In genomic region chr14:93538411-93538810, GRCh38 we compare ENCODE assay signal across 15 cellular contexts.
DNase-seq lines count a peak whose midpoint lies in the region; ATAC-seq and TF ChIP-seq lines count a peak whose summit lies in the region.
"Had no signal": no experiment of that assay in that cellular context is flagged by ENCODE, and none has a peak within 500 bp of the region (broad histone marks: within the 10 kb centered on the region; RNA-seq: fewer than 3 reads in every experiment).

No MANE protein-coding gene starts in this region.

- BruUV-seq in HCT116 (replicated peaks; lab: Mats Ljungman, UMichigan): no TSS peak

- H3K27me3 ChIP-seq in HCT116 (ENCODE audit: insufficient read depth, low read length) (peaks cover 6% of the 10 kb centered on the region), lower lobe of right lung (ENCODE audit: low read depth) (no peaks in the 10 kb centered on the region)
- H3K27me3 ChIP-seq: esophagus muscularis mucosa, spleen had no signal

- CTCF ChIA-PET in HCT116 (lab: Charles Lee): no interaction called here

- H3K4me3 ChIP-seq in HCT116 (replicated peaks in 1 of 2; ENCODE audit: low read depth in 1 of 2, low read length in 2 of 2) (no peak overlapping the region), lower lobe of right lung (no peak overlapping the region)
- H3K4me3 ChIP-seq: esophagus muscularis mucosa, HAP-1, spleen had no signal

- intact Hi-C loops in HCT116 (cut with micrococcal nuclease): no loop called here
- intact Hi-C loops in lower lobe of right lung (cut with DNase I): no loop called here
- intact Hi-C loops in posterior vena cava (cut with DNase I): no loop called here

- no peak for TF ChIP-seq POLR2A in HCT116 (IDR thresholded peaks at IDR 0.05; ENCODE audit: borderline replicate concordance, extremely low read depth, insufficient read depth, insufficient read length)

- RAD21 ChIA-PET in HCT116 (lab: Charles Lee; ENCODE audit: low non-redundant PET in 1 of 2, low total read pairs in 2 of 2, uncharacterized antibody in 2 of 2, unreplicated experiment in 2 of 2): interaction anchor here in 1 of 2 experiments (0.7 kb wide), 1 partner anchor 165 kb away, joined by 5 read pairs; no protein-coding TSS in a partner anchor

- no peaks in the 10 kb centered on the region for H3K9me2 ChIP-seq in HCT116 (ENCODE audit: insufficient read depth)

- no peak overlapping the region for H2AFZ ChIP-seq in HCT116 (ENCODE audit: low read depth, low read length, poor library complexity, severe bottlenecking)

- no peak overlapping the region for H3K4me2 ChIP-seq in HCT116 (ENCODE audit: low read length)

- no peak overlapping the region for H3K27ac ChIP-seq in HCT116 (ENCODE audit: low read depth, low read length)
- H3K27ac ChIP-seq in lower lobe of right lung: no peak overlapping the region
- H3K27ac ChIP-seq: esophagus muscularis mucosa, spleen had no signal

- H3K4me3 Mint-ChIP-seq in glutamatergic neuron (ENCODE audit: unreplicated experiment): no peak overlapping the region
- H3K4me3 Mint-ChIP-seq: activated CD4-positive, alpha-beta T cell treated with anti-CD3 and anti-CD28 coated beads, Interleukin-2, amount 10 ng/mL, durations not matched to agents 7 days and 5 days; activated T-helper 1 cell treated with anti-CD3 and anti-CD28 coated beads, Interleukin-12 subunit alpha, Interleukin-12 subunit beta, Interleukin-2, Interleukin-4 antibody, amounts not matched to agents 30 ng/mL and 10 ng/mL and 1 ng/mL, durations not matched to agents 14 hours and 24 hours and 36 hours; memory B cell had no signal

- no peak for TF ChIP-seq RAD21 in HCT116 (IDR thresholded peaks at IDR 0.05; ENCODE audit: low read depth)

- no peak for ATAC-seq in HCT116
- no peak for ATAC-seq in lower lobe of right lung
- no peak for ATAC-seq in HG03520 (IDR thresholded peaks at IDR 0.05; ENCODE audit: unreplicated experiment)

- H3K9me3 Mint-ChIP-seq in glutamatergic neuron (ENCODE audit: unreplicated experiment): no peaks in the 10 kb centered on the region
- H3K9me3 Mint-ChIP-seq: activated CD4-positive, alpha-beta T cell treated with anti-CD3 and anti-CD28 coated beads, Interleukin-2, amount 10 ng/mL, durations not matched to agents 7 days and 5 days; activated T-helper 1 cell treated with anti-CD3 and anti-CD28 coated beads, Interleukin-12 subunit alpha, Interleukin-12 subunit beta, Interleukin-2, Interleukin-4 antibody, amounts not matched to agents 30 ng/mL and 10 ng/mL and 1 ng/mL, durations not matched to agents 14 hours and 24 hours and 36 hours; memory B cell had no signal

- H3K9ac ChIP-seq in HCT116 (ENCODE audit: low read length): no peak overlapping the region

- no peaks in the 10 kb centered on the region for H4K20me1 ChIP-seq in HCT116 (ENCODE audit: insufficient read depth)

- H3K9me3 ChIP-seq in HCT116 (ENCODE audit: control insufficient read depth in 1 of 2, insufficient read depth in 1 of 2, low read depth in 1 of 2, low read length in 2 of 2) (no peaks in the 10 kb centered on the region), lower lobe of right lung (no peaks in the 10 kb centered on the region)
- H3K9me3 ChIP-seq: esophagus muscularis mucosa, HAP-1, spleen had no signal

- POLR2A ChIA-PET in HCT116 (lab: Charles Lee): no interaction called here

- H3K4me1 Mint-ChIP-seq in glutamatergic neuron (ENCODE audit: low read depth, unreplicated experiment): no peaks in the 10 kb centered on the region
- H3K4me1 Mint-ChIP-seq: activated CD4-positive, alpha-beta T cell treated with anti-CD3 and anti-CD28 coated beads, Interleukin-2, amount 10 ng/mL, durations not matched to agents 7 days and 5 days had no signal

- no peaks in the 10 kb centered on the region for H3K36me3 ChIP-seq in HCT116 (ENCODE audit: control insufficient read depth in 1 of 2, insufficient read depth in 2 of 2, low read length in 2 of 2)
- H3K36me3 ChIP-seq in lower lobe of right lung: no peaks in the 10 kb centered on the region
- H3K36me3 ChIP-seq: esophagus muscularis mucosa, HAP-1, spleen had no signal

- H3K4me1 ChIP-seq in HCT116 (ENCODE audit: control insufficient read depth in 1 of 2, insufficient read depth in 2 of 2, low read length in 2 of 2) (no peaks in the 10 kb centered on the region), lower lobe of right lung (no peaks in the 10 kb centered on the region)
- H3K4me1 ChIP-seq: esophagus muscularis mucosa, HAP-1 had no signal

- in situ Hi-C loops in SK-MEL-5 (cut with HindIII; ENCODE audit: low pct_unique_long_range_greater_than_20kb, low sequenced_read_pairs): no loop called here

- no peaks in the 10 kb centered on the region for H3K79me2 ChIP-seq in HCT116 (ENCODE audit: insufficient read depth, low read length)

- TF ChIP-seq CTCF in HCT116 (IDR thresholded peaks at IDR 0.05 in 2 of 3, conservative IDR thresholded peaks at IDR 0.05 in 1 of 3; ENCODE audit: borderline replicate concordance in 1 of 3, insufficient read depth in 1 of 3, low read depth in 2 of 3, low read length in 2 of 3) (no peak), glutamatergic neuron (IDR thresholded peaks at IDR 0.05; ENCODE audit: partially characterized antibody, unreplicated experiment) (no peak), lower lobe of right lung (IDR thresholded peaks at IDR 0.05) (no peak)

- H3K27me3 Mint-ChIP-seq in glutamatergic neuron (ENCODE audit: unreplicated experiment): no peaks in the 10 kb centered on the region
- H3K27me3 Mint-ChIP-seq: memory B cell had no signal

- peaks cover 6% of the 10 kb centered on the region for H3K36me3 Mint-ChIP-seq in glutamatergic neuron (ENCODE audit: unreplicated experiment)
- H3K36me3 Mint-ChIP-seq: memory B cell had no signal

- DNase-seq in D341Med (ENCODE audit: low spot score): peak; percentile 41
- DNase-seq in HCT116 (ENCODE audit: low read depth, low spot score): peak; percentile 38
- DNase-seq in SK-MEL-5 (ENCODE audit: low read depth, low spot score): peak; percentile 32
- peak; percentile 45 for DNase-seq in glutamatergic neuron
- no peak for DNase-seq in lower lobe of right lung
- DNase-seq in posterior vena cava (ENCODE audit: low spot score): no peak
- no peak for DNase-seq in glomerular visceral epithelial cell (ENCODE audit: extremely low spot score)
- DNase-seq: activated CD4-positive, alpha-beta T cell treated with anti-CD3 and anti-CD28 coated beads, Interleukin-2, amount 10 ng/mL, durations not matched to agents 7 days and 5 days; amniotic stem cell; spleen had no signal

- H3K27ac Mint-ChIP-seq in glutamatergic neuron (ENCODE audit: unreplicated experiment): no peak overlapping the region
- H3K27ac Mint-ChIP-seq: activated CD4-positive, alpha-beta T cell treated with anti-CD3 and anti-CD28 coated beads, Interleukin-2, amount 10 ng/mL, durations not matched to agents 7 days and 5 days; activated T-helper 1 cell treated with anti-CD3 and anti-CD28 coated beads, Interleukin-12 subunit alpha, Interleukin-12 subunit beta, Interleukin-2, Interleukin-4 antibody, amounts not matched to agents 30 ng/mL and 10 ng/mL and 1 ng/mL, durations not matched to agents 14 hours and 24 hours and 36 hours; memory B cell had no signal

TF ChIP-seq in HCT116, 20 proteins besides CTCF, POLR2A, EP300 and RAD21:
- TF ChIP-seq REST (IDR thresholded peaks at IDR 0.05; ENCODE audit: low read depth) (no peak), YY1 (IDR thresholded peaks at IDR 0.05; ENCODE audit: extremely low read depth, insufficient replicate concordance, low read depth, low read length) (no peak), CBX3 (IDR thresholded peaks at IDR 0.05; ENCODE audit: low read depth) (no peak), JUND (IDR thresholded peaks at IDR 0.05) (no peak), CEBPB (IDR thresholded peaks at IDR 0.05; ENCODE audit: low read depth) (no peak), POLR2AphosphoS5 (IDR thresholded peaks at IDR 0.05; ENCODE audit: low read depth, low read length) (no peak), EGR1 (IDR thresholded peaks at IDR 0.05; ENCODE audit: low read depth) (no peak), SRF (IDR thresholded peaks at IDR 0.05; ENCODE audit: low read depth) (no peak)
- TF ChIP-seq, protein P1, sequence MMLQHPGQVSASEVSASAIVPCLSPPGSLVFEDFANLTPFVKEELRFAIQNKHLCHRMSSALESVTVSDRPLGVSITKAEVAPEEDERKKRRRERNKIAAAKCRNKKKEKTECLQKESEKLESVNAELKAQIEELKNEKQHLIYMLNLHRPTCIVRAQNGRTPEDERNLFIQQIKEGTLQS (IDR thresholded peaks at IDR 0.05): no peak

Comparison
In these comparisons a context has a peak if more than half of its experiments do, and no peak if none do; other contexts are left out.
1. DNase-seq: peak in D341Med (single experiment), HCT116 (single experiment), SK-MEL-5 (single experiment) and glutamatergic neuron (single experiment); none in lower lobe of right lung (single experiment), posterior vena cava (single experiment) and glomerular visceral epithelial cell (single experiment).